8 cellular contexts compared by ENCODE assay signal in genomic region chr12:12008931-12009611, GRCh38.
A peak's percentile ranks its signal among the peaks of the same experiment; 100 is the strongest.
DNase-seq lines count a peak whose midpoint lies in the region; ATAC-seq and TF ChIP-seq lines count a peak whose summit lies in the region.

No MANE protein-coding gene starts in this region.

- no peaks in the 10 kb centered on the region for H3K27me3 Mint-ChIP-seq in activated naive CD8-positive, alpha-beta T cell treated with anti-CD3 and anti-CD28 coated beads for 36 hours

- CTCF ChIA-PET in PC-9 (lab: Charles Lee): interaction anchor here (0.6 to 2.5 kb wide), 7 partner anchors 9 to 360 kb away, joined by 4 to 14 read pairs (median 7); partner anchors contain the start of gene ETV6

- POLR2A ChIA-PET in PC-9 (lab: Charles Lee; ENCODE audit: unreplicated experiment): interaction anchor here (0.6 to 0.8 kb wide), 10 partner anchors 23 to 429 kb away, joined by 3 to 19 read pairs (median 4); partner anchors contain the start of gene ETV6

- no peaks in the 10 kb centered on the region for H4K20me1 ChIP-seq in PC-9 (ENCODE audit: insufficient read depth)

- no peak; the same call in 1 of the 2 replicates for TF ChIP-seq CTCF in PC-9 (conservative IDR thresholded peaks at IDR 0.05)
- TF ChIP-seq CTCF in right lobe of liver (IDR thresholded peaks at IDR 0.05): no peak
- TF ChIP-seq CTCF in sigmoid colon (IDR thresholded peaks at IDR 0.05): no peak

- no peaks in the 10 kb centered on the region for H3K9me2 ChIP-seq in PC-9 (ENCODE audit: insufficient read depth)

- intact Hi-C loops in PC-9 (cut with micrococcal nuclease; ENCODE audit: unreplicated experiment): loop anchor here (1.0 to 10.0 kb wide), 6 partner anchors 50 to 428 kb away; partner anchors contain the start of gene ETV6
- intact Hi-C loops in right lobe of liver (cut with DNase I): no loop called here
- intact Hi-C loops in sigmoid colon (cut with DNase I): no loop called here

- BruUV-seq in PC-9 (replicated peaks; lab: Mats Ljungman, UMichigan): no TSS peak

- peak overlapping the region; percentile 69 for H3K4me2 ChIP-seq in PC-9

- H3K36me3 Mint-ChIP-seq in activated naive CD8-positive, alpha-beta T cell treated with anti-CD3 and anti-CD28 coated beads for 36 hours: peaks cover 26% of the 10 kb centered on the region

- ATAC-seq in GM21786 (IDR thresholded peaks at IDR 0.05; ENCODE audit: unreplicated experiment) (peak; percentile 65), right lobe of liver (peak; percentile 18 to 30 (median 27))

- H3K36me3 ChIP-seq in PC-9 (ENCODE audit: low read depth) (no peaks in the 10 kb centered on the region), right lobe of liver (no peaks in the 10 kb centered on the region), sigmoid colon (no peaks in the 10 kb centered on the region)

- peak overlapping the region; percentile 64 for H2AFZ ChIP-seq in PC-9

- peaks cover 71% of the 10 kb centered on the region for H3K4me1 Mint-ChIP-seq in activated naive CD8-positive, alpha-beta T cell treated with anti-CD3 and anti-CD28 coated beads for 36 hours

- H3K9me3 Mint-ChIP-seq in activated naive CD8-positive, alpha-beta T cell treated with anti-CD3 and anti-CD28 coated beads for 36 hours: peaks cover 10% of the 10 kb centered on the region

- H3K9me3 ChIP-seq in PC-9 (ENCODE audit: insufficient read depth, low read depth) (no peaks in the 10 kb centered on the region), right lobe of liver (no peaks in the 10 kb centered on the region), sigmoid colon (no peaks in the 10 kb centered on the region)

- no peak overlapping the region for H3K4me3 ChIP-seq in Jurkat, Clone E6-1 (ENCODE audit: low read length)
- H3K4me3 ChIP-seq in PC-9 (no peak overlapping the region), right lobe of liver (no peak overlapping the region), sigmoid colon (no peak overlapping the region)

- H3K27ac ChIP-seq in PC-9 (peak overlapping the region; percentile 94), right lobe of liver (no peak overlapping the region), sigmoid colon (no peak overlapping the region)

- H3K4me1 ChIP-seq in PC-9 (replicated peaks; ENCODE audit: insufficient read depth) (peaks cover 45% of the 10 kb centered on the region), right lobe of liver (no peaks in the 10 kb centered on the region), sigmoid colon (peaks cover 0 to 10% (median 4%) of the 10 kb centered on the region in 4 donors)

- no peaks in the 10 kb centered on the region for H3K27me3 ChIP-seq in PC-9 (ENCODE audit: insufficient read depth, low read depth)
- no peaks in the 10 kb centered on the region for H3K27me3 ChIP-seq in right lobe of liver
- H3K27me3 ChIP-seq in sigmoid colon: no peaks in the 10 kb centered on the region

- peaks cover 28% of the 10 kb centered on the region for H3F3A ChIP-seq in PC-9 (ENCODE audit: insufficient read depth, low read depth)

- DNase-seq in EH (ENCODE audit: low read depth) (peak; percentile 68), PC-9 (peak; percentile 80 to 98), right lobe of liver (no peak), NCI-H524 treated with DMSO at 0.1 percent for 48 hours (lab: John Stamatoyannopoulos, UW) (no peak), sigmoid colon (no peak)
- DNase-seq in Jurkat, Clone E6-1 (ENCODE audit: low read depth, low spot score): peak; percentile 80
- DNase-seq in activated naive CD8-positive, alpha-beta T cell treated with anti-CD3 and anti-CD28 coated beads for 36 hours: peak; percentile 74

- peak overlapping the region; percentile 38 for H3K4me3 Mint-ChIP-seq in activated naive CD8-positive, alpha-beta T cell treated with anti-CD3 and anti-CD28 coated beads for 36 hours

- TF ChIP-seq POLR2A in right lobe of liver (IDR thresholded peaks at IDR 0.05) (no peak), sigmoid colon (IDR thresholded peaks at IDR 0.05) (no peak)

- H3K79me2 ChIP-seq in PC-9 (ENCODE audit: low read depth): no peaks in the 10 kb centered on the region

- TF ChIP-seq EP300 in sigmoid colon (IDR thresholded peaks at IDR 0.05): no peak

- peak overlapping the region; percentile 97 for H3K27ac Mint-ChIP-seq in activated naive CD8-positive, alpha-beta T cell treated with anti-CD3 and anti-CD28 coated beads for 36 hours

- 66% methylated on average over 7 of the region's 13 CpGs for WGBS in right lobe of liver (ENCODE audit: insufficient coverage, low coverage, low lambda C conversion rate, missing lambda C conversion rate)
- 72 to 88% methylated on average over 13 of the region's 13 CpGs for WGBS in sigmoid colon, 2 donors

Comparison
In these comparisons a context has a peak if more than half of its experiments do, and no peak if none do; other contexts are left out.
1. DNase-seq: peak in EH (single experiment), Jurkat, Clone E6-1 (single experiment), PC-9 (2 of 2) and activated naive CD8-positive, alpha-beta T cell treated with anti-CD3 and anti-CD28 coated beads for 36 hours (single experiment); none in right lobe of liver (0 of 3), NCI-H524 treated with DMSO at 0.1 percent for 48 hours (single experiment) and sigmoid colon (single experiment).